ENCODE assay signal across 8 cellular contexts in genomic region chr12:128259556-128260070, GRCh38. TPM values are rescaled to one million over a fixed set of nuclear protein-coding genes. Genes with fewer than 3 reads are reported as not detected.
A peak's percentile ranks its signal among the peaks of the same experiment; 100 is the strongest.
DNase-seq lines count a peak whose midpoint lies in the region; ATAC-seq, FAIRE-seq and TF ChIP-seq lines count a peak whose summit lies in the region.

No MANE protein-coding gene starts in this region.

- H3K36me3 ChIP-seq in BE2C: no peaks in the 10 kb centered on the region
- no peaks in the 10 kb centered on the region for H3K36me3 ChIP-seq in H7 (replicated peaks; ENCODE audit: control insufficient read depth, insufficient read depth, low read length)
- no peaks in the 10 kb centered on the region for H3K36me3 ChIP-seq in PC-9 (ENCODE audit: low read depth)

- H2AFZ ChIP-seq in PC-9: no peak overlapping the region

- FAIRE-seq in frontal cortex (lab: Jason Lieb, UNC): no peak

- no TSS peak for BruUV-seq in PC-9 (replicated peaks; lab: Mats Ljungman, UMichigan)

- POLR2A ChIA-PET in PC-9 (lab: Charles Lee; ENCODE audit: unreplicated experiment): no interaction called here

- peak; percentile 46 for TF ChIP-seq CTCF in BE2C (IDR thresholded peaks at IDR 0.05; ENCODE audit: low read depth, low read length)
- peak; percentile 74 for TF ChIP-seq CTCF in PC-9 (conservative IDR thresholded peaks at IDR 0.05)
- peak; percentile 61 for TF ChIP-seq CTCF in retinal pigment epithelial cell (conservative IDR thresholded peaks at IDR 0.05; ENCODE audit: low read depth, low read length)

- no peak overlapping the region for H3K27ac ChIP-seq in PC-9

- no peaks in the 10 kb centered on the region for H4K20me1 ChIP-seq in PC-9 (ENCODE audit: insufficient read depth)

- no peaks in the 10 kb centered on the region for H3F3A ChIP-seq in PC-9 (ENCODE audit: insufficient read depth, low read depth)

- H3K9me2 ChIP-seq in PC-9 (ENCODE audit: insufficient read depth): no peaks in the 10 kb centered on the region

- no peak overlapping the region for H3K4me3 ChIP-seq in BE2C (ENCODE audit: low read depth, low read length)
- no peak overlapping the region for H3K4me3 ChIP-seq in H7 (ENCODE audit: insufficient read depth, low read depth, low read length)
- no peak overlapping the region for H3K4me3 ChIP-seq in PC-9
- H3K4me3 ChIP-seq in retinal pigment epithelial cell (ENCODE audit: low read length): no peak overlapping the region

- H3K9me3 ChIP-seq in BE2C (no peaks in the 10 kb centered on the region), PC-9 (ENCODE audit: insufficient read depth, low read depth) (no peaks in the 10 kb centered on the region)

- H3K27me3 ChIP-seq in BE2C: no peaks in the 10 kb centered on the region
- H3K27me3 ChIP-seq in H7 (ENCODE audit: control insufficient read depth, insufficient read depth, low read length): peaks cover 6% of the 10 kb centered on the region
- no peaks in the 10 kb centered on the region for H3K27me3 ChIP-seq in PC-9 (ENCODE audit: insufficient read depth, low read depth)

- ATAC-seq in HG02571 (IDR thresholded peaks at IDR 0.05; ENCODE audit: unreplicated experiment) (no peak), GM19455 (IDR thresholded peaks at IDR 0.05; ENCODE audit: unreplicated experiment) (no peak)

- H3K4me1 ChIP-seq in BE2C (no peaks in the 10 kb centered on the region), PC-9 (replicated peaks; ENCODE audit: insufficient read depth) (no peaks in the 10 kb centered on the region)

- H3K79me2 ChIP-seq in PC-9 (ENCODE audit: low read depth): no peaks in the 10 kb centered on the region

- no peak overlapping the region for H3K4me2 ChIP-seq in PC-9

- intact Hi-C loops in PC-9 (cut with micrococcal nuclease; ENCODE audit: unreplicated experiment): no loop called here

- no peak for DNase-seq in BE2C
- peak; percentile 71 for DNase-seq in H7
- DNase-seq in PC-9: peak in 1 of 2 experiments; percentile 5
- DNase-seq in frontal cortex (ENCODE audit: low spot score in 2 of 2): peak; percentile 43 to 57
- DNase-seq in retinal pigment epithelial cell (ENCODE audit: low read depth): no peak
- no peak for DNase-seq in activated CD4-positive, CD25-positive, alpha-beta regulatory T cell (lab: John Stamatoyannopoulos, UW)

- CTCF ChIA-PET in PC-9 (lab: Charles Lee): interaction anchor here (0.5 to 1.5 kb wide), 4 partner anchors 128 to 1754 kb away, joined by 3 to 7 read pairs (median 5); no protein-coding TSS in a partner anchor

RNA-seq across cellular contexts. Expression of gene TMEM132C, which starts 7.4 kb away (rescaled TPM):
- polyA plus RNA-seq in BE2C (2012; ENCODE audit: insufficient read depth, insufficient read length, low read depth): not detected
- total RNA-seq in H7 (2014; rRNA removed; shearing (Covaris generic)): 0.14 and 0.22 TPM in 2 replicates
- not detected in 2 replicates for total RNA-seq in PC-9 (2021)
- 4.1 TPM for total RNA-seq in frontal cortex

Comparison
In these comparisons a context has a peak if more than half of its experiments do, and no peak if none do; other contexts are left out.
1. DNase-seq: peak in H7 (single experiment) and frontal cortex (2 of 2); none in BE2C (single experiment), retinal pigment epithelial cell (single experiment) and activated CD4-positive, CD25-positive, alpha-beta regulatory T cell (0 of 4).
2. Peak in every context shown above with its lines, with median percentiles within 50 percentile points of each other: CTCF ChIP-seq.